ENCODE assay signal across 25 cellular contexts in genomic region chr3:32076566-32076965, GRCh38. TPM values are rescaled to one million over a fixed set of nuclear protein-coding genes. Genes with fewer than 3 reads are reported as not detected.
DNase-seq lines count a peak whose midpoint lies in the region; ATAC-seq and TF ChIP-seq lines count a peak whose summit lies in the region.
"Had no signal": no experiment of that assay in that cellular context is flagged by ENCODE, and none has a peak within 500 bp of the region (broad histone marks: within the 10 kb centered on the region; RNA-seq: fewer than 3 reads in every experiment).

No MANE protein-coding gene starts in this region.

- no peak overlapping the region for H3K9ac ChIP-seq in HCT116 (ENCODE audit: low read length)

- RAD21 ChIA-PET in HCT116 (lab: Charles Lee; ENCODE audit: low non-redundant PET in 1 of 2, low total read pairs in 2 of 2, uncharacterized antibody in 2 of 2, unreplicated experiment in 2 of 2) = no interaction called here

- ATAC-seq in HCT116 = no peak
- no peak for ATAC-seq in GM21423 (IDR thresholded peaks at IDR 0.05; ENCODE audit: unreplicated experiment)
- ATAC-seq: naive thymus-derived CD8-positive, alpha-beta T cell; Right ventricle myocardium inferior had no signal

- H4K20me1 ChIP-seq in HCT116 (ENCODE audit: insufficient read depth) (no peaks in the 10 kb centered on the region), hepatocyte (ENCODE audit: insufficient read depth, poor library complexity, severe bottlenecking) (no peaks in the 10 kb centered on the region)

- no peak for TF ChIP-seq CTCF in HCT116 (IDR thresholded peaks at IDR 0.05 in 2 of 3, conservative IDR thresholded peaks at IDR 0.05 in 1 of 3; ENCODE audit: borderline replicate concordance in 1 of 3, insufficient read depth in 1 of 3, low read depth in 2 of 3, low read length in 2 of 3)
- no peak for TF ChIP-seq CTCF in adrenal gland (IDR thresholded peaks at IDR 0.05)
- no peak for TF ChIP-seq CTCF in hepatocyte (IDR thresholded peaks at IDR 0.05; ENCODE audit: poor library complexity)

- no peak for TF ChIP-seq POLR2A in HCT116 (IDR thresholded peaks at IDR 0.05; ENCODE audit: borderline replicate concordance, extremely low read depth, insufficient read depth, insufficient read length)
- no peak for TF ChIP-seq POLR2A in adrenal gland (IDR thresholded peaks at IDR 0.05)

- H3K4me2 ChIP-seq in HCT116 (ENCODE audit: low read length) (peak overlapping the region; percentile 19; the same call in 1 of the 2 replicates), hepatocyte (no peak overlapping the region)

- H3K27ac ChIP-seq in HCT116 (ENCODE audit: low read depth, low read length) (no peak overlapping the region), adrenal gland (peak overlapping the region in 2 of 5 donors; percentile 39 to 49), hepatocyte (no peak overlapping the region)
- H3K27ac ChIP-seq: esophagus squamous epithelium, stomach had no signal

- DNase-seq in HCT116 (ENCODE audit: low read depth, low spot score) (no peak), adrenal gland (peak; percentile 26 to 73 (median 58)), fibroblast of peridontal ligament (ENCODE audit: extremely low read depth) (peak; percentile 79), skeletal muscle cell (ENCODE audit: low read depth) (peak; percentile 61), hepatocyte (ENCODE audit: low spot score) (no peak), COLO668 (lab: John Stamatoyannopoulos, UW; ENCODE audit: unreplicated experiment) (no peak), T-helper 9 cell (no peak)
- DNase-seq: activated CD4-positive, alpha-beta T cell treated with anti-CD3 and anti-CD28 coated beads, Interleukin-2, amount 10 ng/mL, durations not matched to agents 7 days and 5 days; activated CD8-positive, alpha-beta memory T cell treated with anti-CD3 and anti-CD28 coated beads, Interleukin-2, amount 50 U/mL, for 48 hours; activated effector memory CD4-positive, alpha-beta T cell treated with anti-CD3 and anti-CD28 coated beads, Interleukin-2, amount 50 U/mL, for 16 hours; effector CD8-positive, alpha-beta T cell; esophagus squamous epithelium; GDM1; hypothalamus; KBM-7; naive thymus-derived CD8-positive, alpha-beta T cell; NCI-H1092 treated with DMSO at 0.1 percent for 48 hours; NCI-H510A; small intestine; stimulated activated CD4-positive, alpha-beta T cell treated with anti-CD3 and anti-CD28 coated beads, Interleukin-2, amount 100 ng/mL, for 48 hours; stomach; upper lobe of left lung had no signal

- H3K79me2 ChIP-seq in HCT116 (ENCODE audit: insufficient read depth, low read length) (no peaks in the 10 kb centered on the region), hepatocyte (no peaks in the 10 kb centered on the region)

- intact Hi-C loops in HCT116 (cut with micrococcal nuclease) (no loop called here), adrenal gland (cut with DNase I) (no loop called here)

- no peak overlapping the region for H2AFZ ChIP-seq in HCT116 (ENCODE audit: low read depth, low read length, poor library complexity, severe bottlenecking)
- no peak overlapping the region for H2AFZ ChIP-seq in hepatocyte

- H3K4me1 ChIP-seq in HCT116 (ENCODE audit: control insufficient read depth in 1 of 2, insufficient read depth in 2 of 2, low read length in 2 of 2) = peaks cover 0 to 6% of the 10 kb centered on the region in 2 experiments; a peak in 2 of 4 replicates
- peaks cover 0 to 7% of the 10 kb centered on the region in 2 donors for H3K4me1 ChIP-seq in adrenal gland (replicated peaks in 1 of 2)
- H3K4me1 ChIP-seq in hepatocyte (ENCODE audit: insufficient read depth) = no peaks in the 10 kb centered on the region

- H3K4me3 ChIP-seq in HCT116 (replicated peaks in 1 of 2; ENCODE audit: low read depth in 1 of 2, low read length in 2 of 2) = no peak overlapping the region
- no peak overlapping the region for H3K4me3 ChIP-seq in adrenal gland
- no peak overlapping the region for H3K4me3 ChIP-seq in skeletal muscle cell (ENCODE audit: low read depth, low read length)
- H3K4me3 ChIP-seq in hepatocyte = no peak overlapping the region
- H3K4me3 ChIP-seq: esophagus squamous epithelium, HAP-1, stomach had no signal

- no peaks in the 10 kb centered on the region for H3K9me3 ChIP-seq in HCT116 (ENCODE audit: control insufficient read depth in 1 of 2, insufficient read depth in 1 of 2, low read depth in 1 of 2, low read length in 2 of 2)
- H3K9me3 ChIP-seq in adrenal gland (replicated peaks in 1 of 3) = no peaks in the 10 kb centered on the region
- no peaks in the 10 kb centered on the region for H3K9me3 ChIP-seq in hepatocyte (ENCODE audit: low read depth)
- H3K9me3 ChIP-seq: esophagus squamous epithelium, HAP-1, upper lobe of left lung had no signal

- POLR2A ChIA-PET in HCT116 (lab: Charles Lee) = no interaction called here

- TF ChIP-seq RAD21 in HCT116 (IDR thresholded peaks at IDR 0.05; ENCODE audit: low read depth) = no peak

- H3K9me2 ChIP-seq in HCT116 (ENCODE audit: insufficient read depth) (no peaks in the 10 kb centered on the region), hepatocyte (replicated peaks; ENCODE audit: insufficient read depth) (no peaks in the 10 kb centered on the region)

- BruUV-seq in HCT116 (replicated peaks; lab: Mats Ljungman, UMichigan) = no TSS peak

- 42 to 62% (median 49%) methylated on average over 3 of the region's 3 CpGs for WGBS in adrenal gland, 4 donors
- 55% methylated on average over 3 of the region's 3 CpGs for WGBS in hepatocyte (ENCODE audit: low lambda C conversion rate, missing lambda C conversion rate)

- H3K27me3 ChIP-seq in HCT116 (ENCODE audit: insufficient read depth, low read length) = no peaks in the 10 kb centered on the region
- no peaks in the 10 kb centered on the region for H3K27me3 ChIP-seq in adrenal gland
- H3K27me3 ChIP-seq in hepatocyte = no peaks in the 10 kb centered on the region
- H3K27me3 ChIP-seq: esophagus squamous epithelium, stomach, upper lobe of left lung had no signal

- CTCF ChIA-PET in HCT116 (lab: Charles Lee) = no interaction called here

- H3K36me3 ChIP-seq in HCT116 (ENCODE audit: control insufficient read depth in 1 of 2, insufficient read depth in 2 of 2, low read length in 2 of 2) (no peaks in the 10 kb centered on the region), adrenal gland (replicated peaks in 1 of 2) (no peaks in the 10 kb centered on the region), hepatocyte (replicated peaks; ENCODE audit: insufficient read depth, low read depth) (no peaks in the 10 kb centered on the region)
- H3K36me3 ChIP-seq: HAP-1, stomach, upper lobe of left lung had no signal

TF ChIP-seq in HCT116, 20 proteins besides CTCF, POLR2A, EP300 and RAD21:
- TF ChIP-seq FOSL1 (IDR thresholded peaks at IDR 0.05; ENCODE audit: low read depth) (peak; percentile 41), EZH2 (IDR thresholded peaks at IDR 0.05) (no peak)

RNA-seq across cellular contexts. Expression of gene GPD1L, which starts 29.9 kb away (rescaled TPM):
- total RNA-seq in HCT116 (2021; ENCODE audit: unreplicated experiment) (21.9 TPM), adrenal gland (100 to 1,000 TPM in 1 of 8 donors, 10 to 100 TPM in 7; 55.3 to 108 (median 79.1) TPM), hepatocyte (15.2 and 21.9 TPM in 2 replicates)
- polyA plus RNA-seq in HCT116 (2012) = 7.6 and 9.1 TPM in 2 replicates
- polyA plus RNA-seq in adrenal gland (100 to 1,000 TPM in 1 of 3 donors, 10 to 100 TPM in 2; 19.7 to 116 (median 24.6) TPM), hepatocyte (6.8 and 7.5 TPM in 2 replicates)

Comparison
In these comparisons a context has a peak if more than half of its experiments do, and no peak if none do; other contexts are left out.
1. DNase-seq: peak in adrenal gland (7 of 7), fibroblast of peridontal ligament (single experiment) and skeletal muscle cell (single experiment); none in HCT116 (single experiment), hepatocyte (single experiment), COLO668 (single experiment) and T-helper 9 cell (single experiment).